ENCODE assay signal across 8 cellular contexts in the genomic region with DNA sequence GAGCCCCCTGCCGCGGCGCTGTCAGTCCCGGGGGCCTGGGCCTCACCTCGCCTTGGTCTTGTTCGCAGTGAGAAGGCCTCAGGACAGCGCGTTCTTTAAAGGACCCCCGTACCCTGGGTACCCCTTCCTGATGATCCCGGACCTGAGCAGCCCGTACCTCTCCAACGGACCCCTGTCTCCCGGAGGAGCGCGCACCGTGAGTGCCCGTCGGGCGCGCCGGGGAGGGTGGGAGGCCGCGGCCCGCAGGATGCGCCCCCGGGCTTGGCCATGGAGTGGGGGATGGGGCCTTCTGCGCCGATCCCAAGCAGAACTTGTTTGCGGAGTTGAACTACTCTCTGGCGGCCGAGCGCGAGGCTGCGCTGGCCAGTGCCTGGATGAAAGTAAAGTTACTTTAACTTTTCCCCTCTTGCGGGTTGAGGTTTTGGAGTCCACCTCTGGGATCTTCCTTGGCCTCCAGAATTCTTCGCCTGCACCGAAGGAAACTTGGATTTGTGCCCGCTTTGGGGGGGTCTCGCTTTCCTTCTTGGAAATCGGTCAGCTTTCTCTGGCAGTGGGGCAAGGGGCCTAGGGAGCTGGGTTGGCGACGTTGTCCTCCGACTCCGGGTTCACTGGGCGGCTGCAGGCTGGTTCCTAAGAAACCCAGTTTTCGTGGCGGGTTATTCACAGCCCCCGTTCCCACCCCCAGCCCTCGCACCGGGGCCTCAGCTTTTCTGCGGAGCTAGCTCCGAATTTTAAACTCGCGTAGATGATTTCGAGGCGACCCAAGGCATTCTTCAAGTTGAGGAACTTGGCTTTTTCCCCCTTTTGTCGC. TPM values are rescaled to one million over a fixed set of nuclear protein-coding genes. Genes with fewer than 3 reads are reported as not detected.
DNase-seq lines count a peak whose midpoint lies in the region; FAIRE-seq and TF ChIP-seq lines count a peak whose summit lies in the region.

No MANE protein-coding gene starts in this region.

- H3K79me2 ChIP-seq in smooth muscle cell (ENCODE audit: low read depth), result peaks cover 50% of the 10 kb centered on the region

- TF ChIP-seq CTCF in smooth muscle cell (IDR thresholded peaks at IDR 0.05; ENCODE audit: borderline replicate concordance, insufficient read depth, poor library complexity, severe bottlenecking), result no peak

- peaks cover 51% of the 10 kb centered on the region for H4K20me1 ChIP-seq in smooth muscle cell (ENCODE audit: low read depth)

- H3K27ac ChIP-seq in HUES6 (ENCODE audit: low read depth, low read length) (peak overlapping the region; percentile 96), smooth muscle cell (ENCODE audit: low read depth) (no peak overlapping the region)

- DNase-seq in astrocyte of the hippocampus (ENCODE audit: low read depth, low spot score) (peak; percentile 79), smooth muscle cell (lab: John Stamatoyannopoulos, UW; ENCODE audit: unreplicated experiment) (peak; percentile 24), mucosa of gallbladder (ENCODE audit: low spot score) (no peak), NCI-H1694 treated with DMSO at 0.1 percent for 48 hours (lab: John Stamatoyannopoulos, UW) (no peak), midbrain (lab: John Stamatoyannopoulos, UW) (no peak), RCC 7860 (ENCODE audit: low spot score) (no peak)

- WGBS in smooth muscle cell (ENCODE audit: low lambda C conversion rate), result under 1% methylated on average over 57 of the region's 57 CpGs

- peak overlapping the region; percentile 82 for H2AFZ ChIP-seq in smooth muscle cell (ENCODE audit: low read depth)

- no peak for FAIRE-seq in RCC 7860 (lab: Jason Lieb, UNC)

- H3K36me3 ChIP-seq in HUES6 (ENCODE audit: control insufficient read depth, insufficient read depth, low read length) (peaks cover 16% of the 10 kb centered on the region; the same call in 1 of the 2 replicates), smooth muscle cell (ENCODE audit: low read depth) (no peaks in the 10 kb centered on the region)

- peak overlapping the region; percentile 99 for H3K4me2 ChIP-seq in smooth muscle cell

- no peaks in the 10 kb centered on the region for H3F3A ChIP-seq in smooth muscle cell (ENCODE audit: low read depth)

- H3K4me3 ChIP-seq in HUES6 (ENCODE audit: low read depth, low read length) (peak overlapping the region; percentile 85), iPS-18c (ENCODE audit: insufficient read depth, low read depth, low read length) (peak overlapping the region; percentile 93), smooth muscle cell (peak overlapping the region; percentile 81)

- H3K4me1 ChIP-seq in HUES6 (ENCODE audit: control insufficient read depth, insufficient read depth, low read length) (peaks cover 23% of the 10 kb centered on the region), smooth muscle cell (ENCODE audit: low read depth) (peaks cover 14% of the 10 kb centered on the region)

- H3K9me3 ChIP-seq in HUES6 (ENCODE audit: control insufficient read depth, insufficient read depth, low read depth, low read length) (no peaks in the 10 kb centered on the region), iPS-18c (ENCODE audit: control insufficient read depth, insufficient read depth, low read length) (peaks cover 2% of the 10 kb centered on the region), smooth muscle cell (replicated peaks; ENCODE audit: low read depth) (no peaks in the 10 kb centered on the region)

- peaks cover 59% of the 10 kb centered on the region for H3K27me3 ChIP-seq in HUES6 (ENCODE audit: control insufficient read depth, insufficient read depth, low read length)
- no peaks in the 10 kb centered on the region for H3K27me3 ChIP-seq in smooth muscle cell (ENCODE audit: low read depth)

- H3K9ac ChIP-seq in HUES6 (ENCODE audit: low read length), result peak overlapping the region; percentile 95
- H3K9ac ChIP-seq in smooth muscle cell (ENCODE audit: low read depth), result peak overlapping the region; percentile 68

RNA-seq across cellular contexts. Expression of gene TCF7L1, which starts 1.3 kb away (rescaled TPM):
- total RNA-seq in smooth muscle cell (2.9 and 4.5 TPM in 2 replicates), mucosa of gallbladder (7.6 TPM)
- 15.2 and 18.2 TPM in 2 replicates for polyA plus RNA-seq in smooth muscle cell

Comparison
In these comparisons a context has a peak if more than half of its experiments do, and no peak if none do; other contexts are left out.
1. DNase-seq: peak in astrocyte of the hippocampus (single experiment) and smooth muscle cell (single experiment); none in mucosa of gallbladder (single experiment), NCI-H1694 treated with DMSO at 0.1 percent for 48 hours (single experiment), midbrain (single experiment) and RCC 7860 (single experiment).
2. Peak in every context shown above with its lines, with median percentiles within 50 percentile points of each other: H3K4me3 ChIP-seq.